14 cellular contexts compared by ENCODE assay signal in genomic region chr7:7851991-7852390, GRCh38.
"Had no signal": no experiment of that assay in that cellular context is flagged by ENCODE, and none has a peak within 500 bp of the region (broad histone marks: within the 10 kb centered on the region; RNA-seq: fewer than 3 reads in every experiment).

No MANE protein-coding gene starts in this region.

- H3K27me3 Mint-ChIP-seq: naive thymus-derived CD4-positive, alpha-beta T cell; type B pancreatic cell had no signal

- DNase-seq: effector CD4-positive, alpha-beta T cell; foreskin melanocyte; head of caudate nucleus; left colon; left ventricle myocardium superior; mesenchymal stem cell; naive thymus-derived CD4-positive, alpha-beta T cell; sigmoid colon; stimulated activated CD4-positive, alpha-beta T cell treated with anti-CD3 and anti-CD28 coated beads, Interleukin-2, amount 100 ng/mL, for 24 hours; stimulated activated CD4-positive, alpha-beta T cell treated with anti-CD3 and anti-CD28 coated beads, Interleukin-4, amount 100 ng/mL, for 4 hours; stimulated activated naive CD4-positive, alpha-beta T cell; thyroid gland had no signal

- H3K4me3 Mint-ChIP-seq: naive thymus-derived CD4-positive, alpha-beta T cell; neural crest cell; type B pancreatic cell had no signal

- H3K4me1 Mint-ChIP-seq: neural crest cell had no signal

- ATAC-seq: left colon; left ventricle myocardium superior; naive thymus-derived CD4-positive, alpha-beta T cell had no signal

- H3K27ac Mint-ChIP-seq: naive thymus-derived CD4-positive, alpha-beta T cell; type B pancreatic cell had no signal
